18 cellular contexts compared by ENCODE assay signal in the genomic region with DNA sequence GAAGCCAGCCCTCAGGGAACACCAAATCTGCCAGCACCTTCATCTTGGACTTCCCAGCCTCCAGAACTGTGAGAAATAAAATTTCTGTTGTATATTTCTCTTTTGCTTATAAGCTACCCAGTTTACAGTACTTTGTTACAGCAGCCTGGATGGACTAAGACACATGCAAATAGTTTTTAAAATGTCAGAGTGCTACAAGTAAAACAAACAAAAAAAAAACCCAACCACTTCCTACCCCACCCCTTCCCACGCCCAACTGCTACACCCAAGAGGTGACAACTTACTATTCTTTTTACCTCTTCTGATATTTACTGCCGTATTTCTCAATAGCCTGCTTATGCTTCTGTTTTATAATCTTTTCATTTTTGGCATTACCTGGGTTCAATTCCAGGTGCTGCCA. TPM values are rescaled to one million over a fixed set of nuclear protein-coding genes. Genes with fewer than 3 reads are reported as not detected.
DNase-seq lines count a peak whose midpoint lies in the region; ATAC-seq and TF ChIP-seq lines count a peak whose summit lies in the region.
"Had no signal": no experiment of that assay in that cellular context is flagged by ENCODE, and none has a peak within 500 bp of the region (broad histone marks: within the 10 kb centered on the region; RNA-seq: fewer than 3 reads in every experiment).

No MANE protein-coding gene starts in this region.

- no peak overlapping the region for H3K4ac ChIP-seq in mesenchymal stem cell (ENCODE audit: low read depth in 1 of 2, low read length in 2 of 2)

- CTCF ChIA-PET in T-cell (lab: Charles Lee): interaction anchor here in 1 of 2 donors (1.1 kb wide), 1 partner anchor 172 kb away, joined by 4 read pairs; no protein-coding TSS in a partner anchor

- no peak overlapping the region for H2BK5ac ChIP-seq in mesenchymal stem cell (ENCODE audit: low read depth, low read length, poor library complexity, severe bottlenecking)

- H2BK120ac ChIP-seq in mesenchymal stem cell (ENCODE audit: low read depth, low read length): no peak overlapping the region

- H3K79me1 ChIP-seq in mesenchymal stem cell (replicated peaks; ENCODE audit: low read length, poor library complexity, severe bottlenecking): no peaks in the 10 kb centered on the region

- peak; percentile 40 for ATAC-seq in activated naive CD8-positive, alpha-beta T cell treated with anti-CD3 and anti-CD28 coated beads, Interleukin-2, amount 10 ng/mL, durations not matched to agents 7 days and 5 days (ENCODE audit: low read depth)
- ATAC-seq in T-cell (replicated peaks in 1 of 4) (peak; percentile 37 to 62 (median 58)), esophagus mucosa (peak; percentile 17)
- ATAC-seq: activated CD4-positive, alpha-beta T cell treated with anti-CD3 and anti-CD28 coated beads for 36 hours; GM23338; lower lobe of right lung had no signal

- peaks cover 31% of the 10 kb centered on the region for H3K4me1 ChIP-seq in mesenchymal stem cell (ENCODE audit: control insufficient read depth, insufficient read depth, low read depth, low read length)

- H3K18ac ChIP-seq in mesenchymal stem cell (ENCODE audit: low read depth in 1 of 2, low read length in 2 of 2): no peak overlapping the region

- H3K23ac ChIP-seq in mesenchymal stem cell (ENCODE audit: low read length in 2 of 2): no peak overlapping the region

- H3K4me3 Mint-ChIP-seq in activated naive CD8-positive, alpha-beta T cell treated with anti-CD3 and anti-CD28 coated beads, Interleukin-2, amount 10 ng/mL, durations not matched to agents 7 days and 5 days: peak overlapping the region; percentile 29
- no peak overlapping the region for H3K4me3 Mint-ChIP-seq in activated naive CD8-positive, alpha-beta T cell treated with anti-CD3 and anti-CD28 coated beads for 36 hours
- H3K4me3 Mint-ChIP-seq in T-cell (peak overlapping the region in 1 of 3 donors; percentile 37), type B pancreatic cell (no peak overlapping the region)
- H3K4me3 Mint-ChIP-seq: activated CD4-positive, alpha-beta T cell treated with anti-CD3 and anti-CD28 coated beads for 36 hours; GM23338 had no signal

- H3K4me3 ChIP-seq in mesenchymal stem cell (ENCODE audit: insufficient read depth in 1 of 2, low read depth in 1 of 2, low read length in 2 of 2): no peak overlapping the region
- H3K4me3 ChIP-seq: GM23338, lower lobe of right lung had no signal

- H3K27ac ChIP-seq in mesenchymal stem cell (ENCODE audit: low read length, poor library complexity, severe bottlenecking): no peak overlapping the region
- H3K27ac ChIP-seq: brain microvascular endothelial cell, HL-60, lower lobe of right lung had no signal

- no peak overlapping the region for H2AK5ac ChIP-seq in mesenchymal stem cell (ENCODE audit: low read length, severe bottlenecking)

- peaks cover 4% of the 10 kb centered on the region for H3K27me3 Mint-ChIP-seq in activated naive CD8-positive, alpha-beta T cell treated with anti-CD3 and anti-CD28 coated beads, Interleukin-2, amount 10 ng/mL, durations not matched to agents 7 days and 5 days
- H3K27me3 Mint-ChIP-seq in activated naive CD8-positive, alpha-beta T cell treated with anti-CD3 and anti-CD28 coated beads for 36 hours: peaks cover 5% of the 10 kb centered on the region
- H3K27me3 Mint-ChIP-seq in T-cell (peaks cover 0 to 6% of the 10 kb centered on the region in 2 donors), type B pancreatic cell (peaks cover 6% of the 10 kb centered on the region)
- H3K27me3 Mint-ChIP-seq: activated CD4-positive, alpha-beta T cell treated with anti-CD3 and anti-CD28 coated beads for 36 hours had no signal

- peaks cover 4% of the 10 kb centered on the region for H3K36me3 Mint-ChIP-seq in activated naive CD8-positive, alpha-beta T cell treated with anti-CD3 and anti-CD28 coated beads, Interleukin-2, amount 10 ng/mL, durations not matched to agents 7 days and 5 days
- peaks cover 2% of the 10 kb centered on the region for H3K36me3 Mint-ChIP-seq in activated naive CD8-positive, alpha-beta T cell treated with anti-CD3 and anti-CD28 coated beads for 36 hours
- peaks cover 2% of the 10 kb centered on the region for H3K36me3 Mint-ChIP-seq in T-cell
- H3K36me3 Mint-ChIP-seq in type B pancreatic cell: peaks cover 4% of the 10 kb centered on the region

- H2BK15ac ChIP-seq in mesenchymal stem cell (ENCODE audit: low read depth, poor library complexity, severe bottlenecking): no peak overlapping the region

- no peaks in the 10 kb centered on the region for H3K27me3 ChIP-seq in mesenchymal stem cell (ENCODE audit: control insufficient read depth in 1 of 2, insufficient read depth in 1 of 2, low read length in 2 of 2)
- H3K27me3 ChIP-seq: brain microvascular endothelial cell had no signal

- H3K9me3 Mint-ChIP-seq in activated naive CD8-positive, alpha-beta T cell treated with anti-CD3 and anti-CD28 coated beads, Interleukin-2, amount 10 ng/mL, durations not matched to agents 7 days and 5 days: peaks cover 7% of the 10 kb centered on the region
- peaks cover 6% of the 10 kb centered on the region for H3K9me3 Mint-ChIP-seq in activated naive CD8-positive, alpha-beta T cell treated with anti-CD3 and anti-CD28 coated beads for 36 hours
- H3K9me3 Mint-ChIP-seq in T-cell (peaks cover 3 to 22% (median 7%) of the 10 kb centered on the region in 3 donors), type B pancreatic cell (peaks cover 14% of the 10 kb centered on the region)

- TF ChIP-seq CTCF in type B pancreatic cell (conservative IDR thresholded peaks at IDR 0.05): no peak

- DNase-seq in activated naive CD8-positive, alpha-beta T cell treated with anti-CD3 and anti-CD28 coated beads, Interleukin-2, amount 10 ng/mL, durations not matched to agents 7 days and 5 days: no peak
- DNase-seq in activated naive CD8-positive, alpha-beta T cell treated with anti-CD3 and anti-CD28 coated beads for 36 hours: no peak
- DNase-seq in T-cell (peak in 6 of 34 experiments; percentile 6 to 26 (median 19)), type B pancreatic cell (ENCODE audit: extremely low spot score, unreplicated experiment) (no peak), mesenchymal stem cell (no peak), NCI-H146 treated with DMSO at 0.1 percent for 48 hours (lab: John Stamatoyannopoulos, UW; ENCODE audit: unreplicated experiment) (no peak)
- DNase-seq in stimulated activated CD8-positive, alpha-beta memory T cell treated with anti-CD3 and anti-CD28 coated beads, Interleukin-4, amount 100 ng/mL, for 48 hours: no peak
- DNase-seq: activated CD4-positive, alpha-beta T cell treated with anti-CD3 and anti-CD28 coated beads for 36 hours; brain microvascular endothelial cell; cortex of kidney; DMS79 treated with DMSO at 0.1 percent for 48 hours; lower lobe of right lung; NCI-H1436; NCI-H510A treated with DMSO at 0.1 percent for 48 hours; SIG-M5 had no signal

- H4K91ac ChIP-seq in mesenchymal stem cell (ENCODE audit: low read length): no peak overlapping the region

- H3K36me3 ChIP-seq in mesenchymal stem cell (ENCODE audit: control insufficient read depth in 1 of 2, insufficient read depth in 2 of 2, low read depth in 1 of 2, low read length in 2 of 2): no peaks in the 10 kb centered on the region
- H3K36me3 ChIP-seq: brain microvascular endothelial cell, lower lobe of right lung had no signal

- no peak overlapping the region for H4K8ac ChIP-seq in mesenchymal stem cell (ENCODE audit: low read length)

- H3K14ac ChIP-seq in mesenchymal stem cell (ENCODE audit: low read length in 2 of 2): no peak overlapping the region

- no peak overlapping the region for H2BK12ac ChIP-seq in mesenchymal stem cell (ENCODE audit: low read length in 2 of 2)

- 84% methylated on average over 2 of the region's 2 CpGs for WGBS in mesenchymal stem cell

- peaks cover 26% of the 10 kb centered on the region for H3K4me1 Mint-ChIP-seq in activated naive CD8-positive, alpha-beta T cell treated with anti-CD3 and anti-CD28 coated beads, Interleukin-2, amount 10 ng/mL, durations not matched to agents 7 days and 5 days
- H3K4me1 Mint-ChIP-seq in activated naive CD8-positive, alpha-beta T cell treated with anti-CD3 and anti-CD28 coated beads for 36 hours: peaks cover 23% of the 10 kb centered on the region
- H3K4me1 Mint-ChIP-seq in T-cell: peaks cover 42 to 66% (median 45%) of the 10 kb centered on the region in 3 donors
- peaks cover 17% of the 10 kb centered on the region for H3K4me1 Mint-ChIP-seq in type B pancreatic cell (ENCODE audit: unreplicated experiment)

- H3K27ac Mint-ChIP-seq in activated naive CD8-positive, alpha-beta T cell treated with anti-CD3 and anti-CD28 coated beads, Interleukin-2, amount 10 ng/mL, durations not matched to agents 7 days and 5 days: peak overlapping the region; percentile 61
- H3K27ac Mint-ChIP-seq in activated naive CD8-positive, alpha-beta T cell treated with anti-CD3 and anti-CD28 coated beads for 36 hours: no peak overlapping the region
- H3K27ac Mint-ChIP-seq in T-cell (peak overlapping the region in 1 of 2 donors; percentile 77), type B pancreatic cell (peak overlapping the region; percentile 34)
- H3K27ac Mint-ChIP-seq: activated CD4-positive, alpha-beta T cell treated with anti-CD3 and anti-CD28 coated beads for 36 hours; GM23338 had no signal

- H2AFZ ChIP-seq in mesenchymal stem cell (ENCODE audit: low read depth, low read length): no peak overlapping the region
- H2AFZ ChIP-seq: GM23338 had no signal

- POLR2A ChIA-PET in activated naive CD8-positive, alpha-beta T cell treated with anti-CD3 and anti-CD28 coated beads, Interleukin-2, amount 10 ng/mL, durations not matched to agents 7 days and 5 days (lab: Charles Lee): no interaction called here
- POLR2A ChIA-PET in T-cell (lab: Charles Lee): no interaction called here

- H3K9ac ChIP-seq in mesenchymal stem cell (ENCODE audit: low read length): no peak overlapping the region

- no peak overlapping the region for H3K4me2 ChIP-seq in mesenchymal stem cell (ENCODE audit: low read length, poor library complexity, severe bottlenecking)
- H3K4me2 ChIP-seq: GM23338 had no signal

- H3K9me3 ChIP-seq in mesenchymal stem cell (ENCODE audit: control insufficient read depth, low read length): peaks cover 31% of the 10 kb centered on the region

RNA-seq across cellular contexts. Expression of a gene that starts 8.6 kb away (rescaled TPM):
- total RNA-seq in activated naive CD8-positive, alpha-beta T cell treated with anti-CD3 and anti-CD28 coated beads, Interleukin-2, amount 10 ng/mL, durations not matched to agents 7 days and 5 days: 1 to 10 TPM; 1.6 TPM
- under 1 TPM; 0.36 to 0.37 TPM for total RNA-seq in activated naive CD8-positive, alpha-beta T cell treated with anti-CD3 and anti-CD28 coated beads for 36 hours
- total RNA-seq in T-cell: 1 to 10 TPM; 3.1 to 6.4 (median 5.4) TPM
- total RNA-seq in esophagus mucosa: 15.5 TPM
- total RNA-seq in type B pancreatic cell (ENCODE audit: low replicate concordance): 5.6 and 17.4 TPM in 2 replicates
- 34.8 TPM for polyA plus RNA-seq in mesenchymal stem cell (2013, experiment 1 of 2)
- polyA plus RNA-seq in mesenchymal stem cell (2013, experiment 2 of 2): 35.0 TPM

RNA-seq across cellular contexts. Expression of a gene that starts 49.5 kb away (rescaled TPM):
- total RNA-seq in activated naive CD8-positive, alpha-beta T cell treated with anti-CD3 and anti-CD28 coated beads, Interleukin-2, amount 10 ng/mL, durations not matched to agents 7 days and 5 days: 10 to 100 TPM; 15.3 to 15.9 TPM
- 1 to 10 TPM; 5.7 to 5.9 TPM for total RNA-seq in activated naive CD8-positive, alpha-beta T cell treated with anti-CD3 and anti-CD28 coated beads for 36 hours
- total RNA-seq in T-cell: 10 to 100 TPM; 17.6 to 26.5 (median 23.9) TPM
- 20.4 TPM for total RNA-seq in esophagus mucosa
- total RNA-seq in type B pancreatic cell (ENCODE audit: low replicate concordance): 18.7 and 26.1 TPM in 2 replicates
- 30.1 TPM for polyA plus RNA-seq in mesenchymal stem cell (2013, experiment 1 of 2)
- 29.4 TPM for polyA plus RNA-seq in mesenchymal stem cell (2013, experiment 2 of 2)
